Comparison of ENCODE assay signal across 12 cellular contexts in the genomic region with DNA sequence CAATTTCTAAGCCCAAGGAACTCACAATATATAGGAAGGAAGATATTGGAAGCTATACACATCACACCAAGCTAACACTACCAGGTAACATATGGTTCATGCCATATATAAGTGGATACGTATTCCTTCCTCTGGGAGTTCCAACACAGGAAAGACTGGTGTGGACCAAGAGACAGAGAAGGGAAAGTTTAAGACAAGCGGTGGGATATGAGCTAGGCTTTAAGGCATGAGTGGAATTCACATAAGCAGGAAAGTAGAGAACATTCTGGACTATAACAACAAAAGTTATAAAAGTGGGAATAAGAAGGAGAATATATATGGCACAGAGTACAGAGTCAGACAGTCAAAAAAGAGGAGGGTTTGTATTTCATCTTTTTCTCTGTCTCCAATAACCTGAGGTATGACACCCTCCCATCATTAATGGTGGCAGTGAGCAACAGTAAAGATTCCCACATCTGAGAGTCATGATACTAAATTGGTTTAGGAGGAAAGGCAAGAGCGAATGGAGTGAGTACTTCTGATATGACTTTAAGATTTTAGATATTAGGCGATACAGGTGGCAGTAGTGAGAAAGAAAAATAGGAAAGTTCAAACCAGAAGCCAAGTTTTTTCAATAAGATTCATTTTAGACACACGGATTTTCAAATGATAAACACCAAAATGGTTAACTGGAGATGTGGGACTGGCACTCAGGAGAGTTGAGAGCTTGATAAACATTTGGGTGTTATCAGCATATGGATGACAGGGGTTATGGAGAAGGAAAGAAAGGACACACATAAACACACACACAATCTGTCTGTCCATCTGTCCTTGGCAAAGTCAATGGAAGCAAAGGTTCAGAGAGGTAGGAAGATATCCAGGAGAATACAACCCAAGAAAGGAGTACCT.
DNase-seq lines count a peak whose midpoint lies in the region; ATAC-seq and TF ChIP-seq lines count a peak whose summit lies in the region.
"Had no signal": no experiment of that assay in that cellular context is flagged by ENCODE, and none has a peak within 500 bp of the region (broad histone marks: within the 10 kb centered on the region; RNA-seq: fewer than 3 reads in every experiment).

No MANE protein-coding gene starts in this region.

- no peak overlapping the region for H3K9ac ChIP-seq in mesendoderm (ENCODE audit: low read length)

- H4K8ac ChIP-seq in mesendoderm (ENCODE audit: low read depth, low read length): no peak overlapping the region

- H2BK15ac ChIP-seq in mesendoderm (replicated peaks; ENCODE audit: low read depth): no peak overlapping the region

- H3K23ac ChIP-seq in mesendoderm (ENCODE audit: low read length): no peak overlapping the region

- H3K79me1 ChIP-seq in mesendoderm (ENCODE audit: low read length): no peaks in the 10 kb centered on the region

- no peak for TF ChIP-seq EP300 in sigmoid colon (IDR thresholded peaks at IDR 0.05)

- TF ChIP-seq CTCF in right atrium auricular region (IDR thresholded peaks at IDR 0.05): no peak
- no peak for TF ChIP-seq CTCF in brain microvascular endothelial cell (IDR thresholded peaks at IDR 0.05; ENCODE audit: low read depth, low read length, missing control alignments)
- no peak for TF ChIP-seq CTCF in sigmoid colon (IDR thresholded peaks at IDR 0.05)

- in situ Hi-C loops in brain microvascular endothelial cell (cut with HindIII; ENCODE audit: low pct_ligation_motif_present, low sequenced_read_pairs): no loop called here

- H3K36me3 ChIP-seq in right atrium auricular region: no peaks in the 10 kb centered on the region
- H3K36me3 ChIP-seq in brain microvascular endothelial cell (replicated peaks): no peaks in the 10 kb centered on the region
- no peaks in the 10 kb centered on the region for H3K36me3 ChIP-seq in mesendoderm (ENCODE audit: control insufficient read depth, insufficient read depth, low read length)
- peaks cover 0 to 3% of the 10 kb centered on the region in 2 donors for H3K36me3 ChIP-seq in aorta (ENCODE audit: control insufficient read depth in 1 of 2, insufficient read depth in 2 of 2, low read length in 1 of 2)
- peaks cover 0 to 11% (median 3%) of the 10 kb centered on the region in 4 donors for H3K36me3 ChIP-seq in sigmoid colon

- ATAC-seq in aorta (ENCODE audit: low FRiP score): no peak
- ATAC-seq in GM18519 (IDR thresholded peaks at IDR 0.05; ENCODE audit: low FRiP score, unreplicated experiment): no peak

- intact Hi-C loops in cardiac septum (cut with DNase I) (loop anchor here (5.0 kb wide), 1 partner anchor 100 kb away; the partner anchor contains the start of gene EPS15), aorta (cut with DNase I) (no loop called here), sigmoid colon (cut with DNase I) (no loop called here)

- no peak overlapping the region for H2BK120ac ChIP-seq in mesendoderm (ENCODE audit: low read depth, low read length)

- H2AK5ac ChIP-seq in mesendoderm (ENCODE audit: low read length): no peak overlapping the region

- TF ChIP-seq POLR2A in sigmoid colon (IDR thresholded peaks at IDR 0.05): no peak

- H3K4me3 ChIP-seq in right atrium auricular region (no peak overlapping the region), brain microvascular endothelial cell (ENCODE audit: low read depth, low read length) (no peak overlapping the region), mesendoderm (ENCODE audit: low read length) (no peak overlapping the region), aorta (ENCODE audit: low read length in 2 of 2) (no peak overlapping the region), sigmoid colon (no peak overlapping the region)
- H3K4me3 ChIP-seq: esophagus squamous epithelium had no signal

- H3K4me1 ChIP-seq in right atrium auricular region: peaks cover 0 to 42% of the 10 kb centered on the region in 2 donors
- peaks cover 3% of the 10 kb centered on the region for H3K4me1 ChIP-seq in mesendoderm (ENCODE audit: control insufficient read depth, low read depth, low read length)
- peaks cover 3% of the 10 kb centered on the region in 2 donors for H3K4me1 ChIP-seq in aorta (ENCODE audit: control insufficient read depth in 1 of 2, insufficient read depth in 2 of 2, low read length in 2 of 2)
- peaks cover 0 to 28% (median 14%) of the 10 kb centered on the region in 4 donors for H3K4me1 ChIP-seq in sigmoid colon

- no peak overlapping the region for H4K5ac ChIP-seq in mesendoderm (ENCODE audit: low read length)

- no peak overlapping the region for H3K18ac ChIP-seq in mesendoderm (ENCODE audit: low read length)

- H3K27me3 ChIP-seq in right atrium auricular region: no peaks in the 10 kb centered on the region
- no peaks in the 10 kb centered on the region for H3K27me3 ChIP-seq in brain microvascular endothelial cell (replicated peaks)
- no peaks in the 10 kb centered on the region for H3K27me3 ChIP-seq in mesendoderm (ENCODE audit: insufficient read depth, low read length, poor library complexity)
- no peaks in the 10 kb centered on the region for H3K27me3 ChIP-seq in aorta (ENCODE audit: control insufficient read depth in 1 of 2, insufficient read depth in 2 of 2, low read length in 1 of 2)
- no peaks in the 10 kb centered on the region for H3K27me3 ChIP-seq in sigmoid colon
- H3K27me3 ChIP-seq: esophagus squamous epithelium had no signal

- no peak overlapping the region for H3K4ac ChIP-seq in mesendoderm (ENCODE audit: low read depth, low read length)

- H3K27ac ChIP-seq in right atrium auricular region: peak overlapping the region; percentile 31 to 74
- peak overlapping the region; percentile 20 for H3K27ac ChIP-seq in brain microvascular endothelial cell
- H3K27ac ChIP-seq in mesendoderm (ENCODE audit: low read depth, low read length): no peak overlapping the region
- peak overlapping the region; percentile 80 to 82 for H3K27ac ChIP-seq in aorta (ENCODE audit: low read depth in 1 of 2, low read length in 2 of 2)
- H3K27ac ChIP-seq in sigmoid colon: peak overlapping the region in 1 of 4 donors; percentile 24
- H3K27ac ChIP-seq: esophagus squamous epithelium had no signal

- no CpG with 5 or more reads among the region's 5 CpGs for WGBS in mesendoderm (ENCODE audit: extremely low coverage, insufficient coverage, low lambda C conversion rate)
- 25 to 26% methylated on average over 5 of the region's 5 CpGs for WGBS in aorta, 2 donors
- 93 to 96% methylated on average over 5 of the region's 5 CpGs for WGBS in sigmoid colon, 2 donors

- H3K9me3 ChIP-seq in right atrium auricular region (no peaks in the 10 kb centered on the region), aorta (ENCODE audit: control insufficient read depth, low read length) (no peaks in the 10 kb centered on the region), sigmoid colon (no peaks in the 10 kb centered on the region)
- H3K9me3 ChIP-seq: esophagus squamous epithelium had no signal

- no peak overlapping the region for H2BK5ac ChIP-seq in mesendoderm (ENCODE audit: low read length)

- H3K79me2 ChIP-seq in mesendoderm (ENCODE audit: control insufficient read depth, insufficient read depth, low read length): no peaks in the 10 kb centered on the region

- H3K56ac ChIP-seq in mesendoderm (ENCODE audit: low read length): no peak overlapping the region

- no peak overlapping the region for H3K4me2 ChIP-seq in mesendoderm (ENCODE audit: low read length)

- no peak for DNase-seq in right atrium auricular region (ENCODE audit: low spot score)
- no peak for DNase-seq in cardiac septum (ENCODE audit: low spot score)
- peak; percentile 22 for DNase-seq in brain microvascular endothelial cell
- peak; percentile 45 for DNase-seq in mesendoderm
- no peak for DNase-seq in aorta
- no peak for DNase-seq in COLO668 (lab: John Stamatoyannopoulos, UW; ENCODE audit: unreplicated experiment)
- DNase-seq in sigmoid colon: no peak
- DNase-seq: activated naive CD4-positive, alpha-beta T cell treated with anti-CD3 and anti-CD28 coated beads, Interleukin-2, amount 50 U/mL, for 16 hours; esophagus squamous epithelium; NCI-H510A treated with DMSO at 0.1 percent for 48 hours; nucleus accumbens had no signal

Comparison
In these comparisons a context has a peak if more than half of its experiments do, and no peak if none do; other contexts are left out.
1. DNase-seq: peak in brain microvascular endothelial cell (single experiment) and mesendoderm (single experiment); none in right atrium auricular region (single experiment), cardiac septum (single experiment), aorta (0 of 2), COLO668 (single experiment) and sigmoid colon (single experiment).